ENCODE assay signal across 20 cellular contexts in genomic region chr6:113277111-113277510, GRCh38.
"Had no signal": no experiment of that assay in that cellular context is flagged by ENCODE, and none has a peak within 500 bp of the region (broad histone marks: within the 10 kb centered on the region; RNA-seq: fewer than 3 reads in every experiment).

No MANE protein-coding gene starts in this region.

- H3K27me3 ChIP-seq: SJCRH30 had no signal

- H3K36me3 ChIP-seq: SJCRH30 had no signal

- H3K4me3 ChIP-seq: SJCRH30 had no signal

- DNase-seq: activated CD4-positive, alpha-beta T cell treated with anti-CD3 and anti-CD28 coated beads for 48 hours; activated CD4-positive, alpha-beta T cell treated with anti-CD3 and anti-CD28 coated beads, Interleukin-2, amount 50 U/mL, for 4 hours; activated CD4-positive, CD25-positive, alpha-beta regulatory T cell treated with anti-CD3 and anti-CD28 coated beads, Interleukin-2, amount 50 U/mL, for 72 hours; activated CD8-positive, alpha-beta memory T cell treated with anti-CD3 and anti-CD28 coated beads, Interleukin-2, amount 10 ng/mL, durations not matched to agents 7 days and 5 days; activated effector memory CD4-positive, alpha-beta T cell treated with anti-CD3 and anti-CD28 coated beads, Interleukin-2, amount 50 U/mL, for 16 hours; activated naive CD4-positive, alpha-beta T cell treated with anti-CD3 and anti-CD28 coated beads for 36 hours; activated T-cell treated with anti-CD3 and anti-CD28 coated beads, Interleukin-2, amount 50 U/mL, for 24 hours; amygdala; Kasumi-1; KBM-7; NCI-H1105 treated with DMSO at 0.1 percent for 48 hours; NCI-H1436 treated with DMSO at 0.1 percent for 48 hours; NCI-H1930; NCI-H345; NCI-H510A; NCI-H526 treated with DMSO at 0.1 percent for 48 hours; RPMI8226; SJCRH30; T-helper 17 cell; T-helper 9 cell had no signal

- H3K27ac ChIP-seq: SJCRH30 had no signal
